In genomic region chr1:175192111-175192629, GRCh38 we compare ENCODE assay signal across 8 cellular contexts. TPM values are rescaled to one million over a fixed set of nuclear protein-coding genes. Genes with fewer than 3 reads are reported as not detected.
DNase-seq lines count a peak whose midpoint lies in the region; ATAC-seq and TF ChIP-seq lines count a peak whose summit lies in the region.

No MANE protein-coding gene starts in this region.

- POLR2A ChIA-PET in GM10248 (lab: Yijun Ruan, JAX), result no interaction called here

- TF ChIP-seq POLR2A in thyroid gland (IDR thresholded peaks at IDR 0.05), result no peak

- H3K36me3 ChIP-seq in Loucy (ENCODE audit: insufficient read depth, low read length) (no peaks in the 10 kb centered on the region), mucosa of rectum (ENCODE audit: control insufficient read depth in 2 of 2, insufficient read depth in 2 of 2, low read length in 2 of 2) (no peaks in the 10 kb centered on the region), thyroid gland (no peaks in the 10 kb centered on the region)

- H3F3A ChIP-seq in Loucy (ENCODE audit: low read depth), result no peaks in the 10 kb centered on the region

- peak overlapping the region; percentile 88 for H2AFZ ChIP-seq in Loucy (ENCODE audit: low read length)

- peak overlapping the region; percentile 87 for H3K4me2 ChIP-seq in Loucy (ENCODE audit: low read depth, low read length, poor library complexity, severe bottlenecking)

- no peaks in the 10 kb centered on the region for H3K27me3 ChIP-seq in Loucy (ENCODE audit: insufficient read depth, low read length, poor library complexity, severe bottlenecking)
- H3K27me3 ChIP-seq in mucosa of rectum (ENCODE audit: control insufficient read depth in 2 of 2, insufficient read depth in 2 of 2, low read length in 2 of 2), result no peaks in the 10 kb centered on the region
- no peaks in the 10 kb centered on the region for H3K27me3 ChIP-seq in thyroid gland

- DNase-seq in GM10248 (ENCODE audit: extremely low spot score) (peak; percentile 28), epithelial cell of esophagus (ENCODE audit: low read depth) (peak; percentile 48), thyroid gland (peak; percentile 80 to 86), NCI-H446 treated with DMSO at 0.1 percent for 48 hours (lab: John Stamatoyannopoulos, UW) (no peak)
- peak; percentile 13 for DNase-seq in activated CD4-positive, alpha-beta T cell treated with anti-CD3 and anti-CD28 coated beads, Interleukin-2, amount 50 U/mL, for 1 hour

- H3K9ac ChIP-seq in Loucy (ENCODE audit: low read depth, low read length, poor library complexity, severe bottlenecking) (peak overlapping the region; percentile 85), mucosa of rectum (ENCODE audit: low read depth in 1 of 2, low read length in 2 of 2) (peak overlapping the region; percentile 89 to 91)

- intact Hi-C loops in thyroid gland (cut with DNase I), result no loop called here

- H3K4me1 ChIP-seq in Loucy (ENCODE audit: insufficient read depth, low read length, poor library complexity, severe bottlenecking) (peaks cover 59% of the 10 kb centered on the region), mucosa of rectum (ENCODE audit: control insufficient read depth in 2 of 2, insufficient read depth in 2 of 2, low read length in 2 of 2) (peaks cover 15 to 25% of the 10 kb centered on the region in 2 donors), thyroid gland (peaks cover 12 to 39% of the 10 kb centered on the region in 2 donors)

- H3K9me2 ChIP-seq in Loucy (replicated peaks; ENCODE audit: low read depth, low read length), result no peaks in the 10 kb centered on the region

- ATAC-seq in GM19463 (IDR thresholded peaks at IDR 0.05; ENCODE audit: unreplicated experiment), result no peak

- H3K4me3 ChIP-seq in Loucy (ENCODE audit: low read length, poor library complexity, severe bottlenecking) (peak overlapping the region; percentile 97), epithelial cell of esophagus (ENCODE audit: low read length) (peak overlapping the region; percentile 63), mucosa of rectum (ENCODE audit: low read length in 2 of 2) (peak overlapping the region; percentile 87 to 95), thyroid gland (replicated peaks in 1 of 3) (peak overlapping the region; percentile 43 to 80 (median 61))

- TF ChIP-seq CTCF in GM10248 (IDR thresholded peaks at IDR 0.05; ENCODE audit: control extremely low read depth, extremely low read depth, low read depth, missing control alignments) (no peak), Loucy (conservative IDR thresholded peaks at IDR 0.05; ENCODE audit: low read length) (no peak), epithelial cell of esophagus (IDR thresholded peaks at IDR 0.05; ENCODE audit: insufficient read depth, low read depth, low read length, missing control alignments) (no peak), thyroid gland (IDR thresholded peaks at IDR 0.05) (peak in 2 of 6 experiments; percentile 9 to 13)

- CTCF ChIA-PET in GM10248 (lab: Yijun Ruan, JAX), result interaction anchor here (0.9 to 7.4 kb wide), 10 partner anchors 10 to 127 kb away, joined by 3 to 58 read pairs (median 4); no protein-coding TSS in a partner anchor

- H3K9me3 ChIP-seq in Loucy (ENCODE audit: insufficient read depth, low read depth, low read length) (no peaks in the 10 kb centered on the region), mucosa of rectum (ENCODE audit: control insufficient read depth in 2 of 2, low read length in 2 of 2) (no peaks in the 10 kb centered on the region), thyroid gland (no peaks in the 10 kb centered on the region)

- H3K27ac ChIP-seq in mucosa of rectum (ENCODE audit: low read depth in 2 of 2, low read length in 2 of 2) (peak overlapping the region; percentile 89 to 91), thyroid gland (peak overlapping the region; percentile 80 to 91 (median 86))

- peaks cover 7% of the 10 kb centered on the region; the same call in 1 of the 2 replicates for H3K79me2 ChIP-seq in Loucy (ENCODE audit: insufficient read depth, low read length)

- H4K20me1 ChIP-seq in Loucy (ENCODE audit: insufficient read depth, low read length, poor library complexity, severe bottlenecking), result no peaks in the 10 kb centered on the region

- 1% methylated on average over 14 to 17 of the region's 17 CpGs for WGBS in thyroid gland, 2 donors

RNA-seq across cellular contexts. Expression of gene KIAA0040, which starts 0.4 kb away (rescaled TPM):
- total RNA-seq in thyroid gland, result 10 to 100 TPM; 15.5 to 28.4 (median 16.8) TPM
